In the genomic region with DNA sequence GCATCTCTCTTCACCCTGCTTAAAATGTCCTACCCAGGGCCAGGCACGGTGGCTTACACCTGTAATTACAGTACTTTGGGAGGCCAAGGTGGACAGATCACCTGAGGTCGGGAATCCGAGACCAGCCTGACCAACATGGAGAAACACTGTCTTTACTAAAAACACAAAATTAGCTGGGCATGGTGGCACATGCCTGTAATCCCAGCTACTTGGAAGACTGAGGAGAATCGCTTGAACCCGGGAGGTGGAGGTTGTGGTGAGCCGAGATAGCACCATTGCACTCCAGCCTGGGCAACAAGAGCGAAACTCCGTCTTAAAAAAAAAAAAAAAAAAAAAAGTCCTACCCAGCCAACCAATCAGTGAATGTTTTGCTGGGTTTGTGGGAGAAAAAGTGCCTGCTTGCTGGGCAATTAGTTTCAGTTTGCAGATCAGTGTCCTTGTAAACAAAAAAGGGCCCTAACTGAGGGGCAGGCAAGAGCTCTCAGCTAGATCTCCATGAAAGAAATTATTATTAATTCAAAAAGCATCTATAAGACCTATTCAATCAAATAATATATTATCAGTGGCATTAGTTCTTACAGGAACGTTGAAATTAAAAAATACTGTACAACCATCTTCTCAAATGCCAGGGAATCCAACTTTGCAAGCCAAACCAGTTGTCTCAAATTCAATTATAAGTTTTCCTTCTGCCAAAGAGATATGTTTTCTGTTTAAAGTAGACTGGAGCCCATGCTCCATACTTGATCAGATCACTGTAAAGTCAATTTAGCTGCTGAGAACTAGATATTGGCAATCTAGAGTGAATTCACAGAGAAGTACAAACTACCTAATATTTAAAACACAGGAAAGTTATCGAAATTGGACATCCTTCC, we compare ENCODE assay signal across 8 cellular contexts. TPM values are rescaled to one million over a fixed set of nuclear protein-coding genes. Genes with fewer than 3 reads are reported as not detected.
DNase-seq lines count a peak whose midpoint lies in the region; ATAC-seq and TF ChIP-seq lines count a peak whose summit lies in the region.

No MANE protein-coding gene starts in this region.

- CTCF ChIA-PET in IMR-90 (lab: Yijun Ruan, JAX) (interaction anchor here (0.6 kb wide), 2 partner anchors 20 to 88 kb away, joined by 3 to 6 read pairs; no protein-coding TSS in a partner anchor), activated B cell treated with CpG ODN at 0.5 μM for 24 hours (lab: Charles Lee) (no interaction called here)

- 0 out of 2 replicates have a peak overlapping the region, but pooled peaks have one; percentile 12 for H3K9ac ChIP-seq in IMR-90 (ENCODE audit: low read depth, low read length)

- no peak for TF ChIP-seq CTCF in C4-2B (conservative IDR thresholded peaks at IDR 0.05)
- no peak for TF ChIP-seq CTCF in IMR-90 (conservative IDR thresholded peaks at IDR 0.05; ENCODE audit: low read depth, low read length)
- no peak for TF ChIP-seq CTCF in activated B cell treated with CpG ODN at 0.5 μM for 24 hours (IDR thresholded peaks at IDR 0.05)
- no peak for TF ChIP-seq CTCF in fibroblast of villous mesenchyme (IDR thresholded peaks at IDR 0.05; ENCODE audit: insufficient read depth, low read depth, low read length)
- TF ChIP-seq CTCF in gastrocnemius medialis (IDR thresholded peaks at IDR 0.05 in 4 of 5, conservative IDR thresholded peaks at IDR 0.05 in 1 of 5): no peak
- no peak for TF ChIP-seq CTCF in lower leg skin (IDR thresholded peaks at IDR 0.05)

- no peak overlapping the region for H2BK20ac ChIP-seq in IMR-90 (ENCODE audit: low read depth, low read length)

- H2BK5ac ChIP-seq in IMR-90 (ENCODE audit: low read depth, low read length, poor library complexity, severe bottlenecking): no peak overlapping the region

- peak overlapping the region; percentile 86 for H3K27ac Mint-ChIP-seq in activated B cell treated with CpG ODN at 0.5 μM for 24 hours

- peak overlapping the region; percentile 11; the same call in 1 of the 2 replicates for H3K4ac ChIP-seq in IMR-90 (ENCODE audit: low read depth, low read length)

- no peak overlapping the region for H3K56ac ChIP-seq in IMR-90 (ENCODE audit: extremely low read depth, insufficient read depth, low read length)

- H3K4me1 Mint-ChIP-seq in activated B cell treated with CpG ODN at 0.5 μM for 24 hours: peaks cover 40% of the 10 kb centered on the region

- H4K91ac ChIP-seq in IMR-90 (ENCODE audit: insufficient read depth, low read depth, low read length): no peak overlapping the region

- H2AK9ac ChIP-seq in IMR-90 (replicated peaks; ENCODE audit: low read depth, low read length, poor library complexity): no peak overlapping the region

- intact Hi-C loops in IMR-90 (cut with micrococcal nuclease) (no loop called here), activated B cell treated with CpG ODN at 0.5 μM for 24 hours (cut with micrococcal nuclease) (loop anchor here (5.0 kb wide), 3 partner anchors 82 to 492 kb away; a partner anchor contains a TSS), gastrocnemius medialis (cut with DNase I; ENCODE audit: low total_unique reads) (loop anchor here (5.0 kb wide), 1 partner anchor 93 kb away; no protein-coding TSS in a partner anchor), lower leg skin (cut with DNase I; ENCODE audit: low total_unique reads) (loop anchor here (10.0 kb wide), 1 partner anchor 96 kb away; no protein-coding TSS in a partner anchor)

- no peak for TF ChIP-seq POLR2A in IMR-90 (IDR thresholded peaks at IDR 0.05; ENCODE audit: low read depth, low read length)
- TF ChIP-seq POLR2A in gastrocnemius medialis (IDR thresholded peaks at IDR 0.05): peak in 1 of 2 donors; percentile 49
- no peak for TF ChIP-seq POLR2A in lower leg skin (IDR thresholded peaks at IDR 0.05)

- H4K20me1 ChIP-seq in IMR-90 (ENCODE audit: insufficient read depth, low read length): no peaks in the 10 kb centered on the region

- peaks cover 12% of the 10 kb centered on the region for H3K4me1 ChIP-seq in IMR-90 (ENCODE audit: control insufficient read depth, insufficient read depth, low read length)
- peaks cover 36 to 42% of the 10 kb centered on the region in 2 donors for H3K4me1 ChIP-seq in gastrocnemius medialis

- H3K79me1 ChIP-seq in IMR-90 (ENCODE audit: low read depth in 1 of 2, low read length in 2 of 2): peaks cover 16 to 59% of the 10 kb centered on the region in 2 experiments; a peak in 3 of 4 replicates

- ATAC-seq in IMR-90 (ENCODE audit: low read depth) (no peak), activated B cell treated with CpG ODN at 0.5 μM for 24 hours (ENCODE audit: low read depth) (no peak), gastrocnemius medialis (peak; percentile 40 to 59), GM21786 (IDR thresholded peaks at IDR 0.05; ENCODE audit: unreplicated experiment) (no peak)

- H3K27me3 ChIP-seq in IMR-90 (ENCODE audit: control insufficient read depth, insufficient read depth, low read length) (no peaks in the 10 kb centered on the region), gastrocnemius medialis (no peaks in the 10 kb centered on the region)

- H3K9me3 ChIP-seq in IMR-90 (ENCODE audit: control insufficient read depth, insufficient read depth, low read length): no peaks in the 10 kb centered on the region
- H3K9me3 ChIP-seq in gastrocnemius medialis: no peaks in the 10 kb centered on the region

- H3K36me3 ChIP-seq in IMR-90 (ENCODE audit: control insufficient read depth, insufficient read depth, low read length): no peaks in the 10 kb centered on the region
- H3K36me3 ChIP-seq in gastrocnemius medialis: no peaks in the 10 kb centered on the region

- H3K18ac ChIP-seq in IMR-90 (ENCODE audit: low read depth, low read length): peak overlapping the region; percentile 1; the same call in 1 of the 2 replicates

- POLR2A ChIA-PET in IMR-90 (lab: Charles Lee; ENCODE audit: unreplicated experiment) (interaction anchor here (0.6 kb wide), 1 partner anchor 121 kb away, joined by 3 read pairs; no protein-coding TSS in a partner anchor), activated B cell treated with CpG ODN at 0.5 μM for 24 hours (lab: Charles Lee) (interaction anchor here (0.7 to 0.8 kb wide), 4 partner anchors 9 to 595 kb away, joined by 3 to 7 read pairs (median 4); no protein-coding TSS in a partner anchor)

- no peaks in the 10 kb centered on the region for H3K27me3 Mint-ChIP-seq in activated B cell treated with CpG ODN at 0.5 μM for 24 hours

- H3K4me3 ChIP-seq in IMR-90 (ENCODE audit: insufficient read depth, low read depth, low read length) (no peak overlapping the region), fibroblast of villous mesenchyme (ENCODE audit: low read depth, low read length) (peak overlapping the region; percentile 41), gastrocnemius medialis (peak overlapping the region; percentile 49 to 57 (median 54)), lower leg skin (ENCODE audit: low read depth, poor library complexity, severe bottlenecking) (no peak overlapping the region)

- dilution Hi-C loops in IMR-90 (cut with HindIII; ENCODE audit: low sequenced_read_pairs, unreplicated experiment): no loop called here

- H3K27ac ChIP-seq in C4-2B: peak overlapping the region; percentile 51
- peak overlapping the region; percentile 3; the same call in 1 of the 2 replicates for H3K27ac ChIP-seq in IMR-90 (ENCODE audit: insufficient read depth, low read length)
- peak overlapping the region; percentile 72 to 76 (median 74) for H3K27ac ChIP-seq in gastrocnemius medialis

- peak overlapping the region; percentile 82 for H3K4me3 Mint-ChIP-seq in activated B cell treated with CpG ODN at 0.5 μM for 24 hours

- H3K9me1 ChIP-seq in IMR-90 (ENCODE audit: insufficient read depth, low read length): peaks cover 3% of the 10 kb centered on the region; the same call in 1 of the 2 replicates

- H2AFZ ChIP-seq in IMR-90 (replicated peaks; ENCODE audit: low read length, poor library complexity): no peak overlapping the region

- no peaks in the 10 kb centered on the region for H3K9me3 Mint-ChIP-seq in activated B cell treated with CpG ODN at 0.5 μM for 24 hours

- 0 out of 2 replicates have a peak overlapping the region, but pooled peaks have one; percentile 5 for H4K5ac ChIP-seq in IMR-90 (ENCODE audit: low read depth, low read length)

- H2AK5ac ChIP-seq in IMR-90 (ENCODE audit: low read depth, low read length): no peak overlapping the region

- no peak overlapping the region; a peak in 1 of 4 replicates for H4K8ac ChIP-seq in IMR-90 (ENCODE audit: low read depth in 2 of 2, low read length in 2 of 2)

- no TSS peak for BruUV-seq in IMR-90 (replicated peaks; lab: Mats Ljungman, UMichigan)

- in situ Hi-C loops in IMR-90 (cut with MboI; ENCODE audit: low sequenced_read_pairs) (no loop called here), gastrocnemius medialis (cut with MboI; ENCODE audit: low sequenced_read_pairs in 4 of 4) (no loop called here)

- H3K23ac ChIP-seq in IMR-90 (ENCODE audit: low read depth, low read length): peak overlapping the region; percentile 31; the same call in 1 of the 2 replicates

- peaks cover 6% of the 10 kb centered on the region for H3K36me3 Mint-ChIP-seq in activated B cell treated with CpG ODN at 0.5 μM for 24 hours (ENCODE audit: low read depth)

- DNase-seq in IMR-90 (peak; percentile 39), activated B cell treated with CpG ODN at 0.5 μM for 24 hours (no peak), fibroblast of villous mesenchyme (ENCODE audit: low read depth) (peak; percentile 75), gastrocnemius medialis (peak; percentile 12 to 42), lower leg skin (ENCODE audit: low spot score in 2 of 2) (no peak), GOT3 (lab: John Stamatoyannopoulos, UW) (no peak)

- no peak overlapping the region for H3K14ac ChIP-seq in IMR-90 (replicated peaks; ENCODE audit: low read depth, low read length)

- H3K4me2 ChIP-seq in IMR-90 (ENCODE audit: low read depth, low read length): peak overlapping the region; percentile 82

- no peak overlapping the region for H2BK120ac ChIP-seq in IMR-90 (ENCODE audit: low read depth, low read length)

- WGBS in IMR-90 (ENCODE audit: extremely low coverage in 2 of 2, insufficient read length in 1 of 2), 2 experiments: 86% methylated on average over 1 of the region's 10 CpGs; no CpG with 5 or more reads in 1 of the 2 experiments
- 29 to 30% methylated on average over 10 of the region's 10 CpGs for whole genome bisulfite sequencing in lower leg skin, 2 donors

- H2BK15ac ChIP-seq in IMR-90 (ENCODE audit: low read depth, low read length): no peak overlapping the region

- no peak for TF ChIP-seq RAD21 in IMR-90 (IDR thresholded peaks at IDR 0.05; ENCODE audit: low read length)

TF ChIP-seq in IMR-90, 13 proteins besides CTCF, POLR2A, EP300 and RAD21 (continues in another document):
- TF ChIP-seq RFX5 (IDR thresholded peaks at IDR 0.05; ENCODE audit: low read depth, low read length) (no peak), CHD1 (IDR thresholded peaks at IDR 0.05; ENCODE audit: low read depth, low read length) (no peak), MAFK (IDR thresholded peaks at IDR 0.05; ENCODE audit: low read depth, low read length) (no peak), CEBPB (IDR thresholded peaks at IDR 0.05; ENCODE audit: low read depth, low read length) (no peak)

RNA-seq across cellular contexts. Expression of a gene that starts 3.9 kb away (rescaled TPM):
- total RNA-seq in IMR-90 (2012; rRNA removed) (3.4 and 4.7 TPM in 2 replicates), activated B cell treated with CpG ODN at 0.5 μM for 24 hours (8.5 and 9.0 TPM in 2 replicates), fibroblast of villous mesenchyme (4.3 and 5.5 TPM in 2 replicates), gastrocnemius medialis (10 to 100 TPM in 3 of 4 donors, 1 to 10 TPM in 1; 6.3 to 15.3 (median 13.5) TPM), lower leg skin (10 to 100 TPM; 49.0 to 59.0 (median 57.0) TPM)
- polyA plus RNA-seq in IMR-90 (2012; rRNA removed): 3.0 and 3.4 TPM in 2 replicates
- polyA plus RNA-seq in IMR-90 (2012; cell fraction: cytosol; rRNA removed): 1.4 and 1.7 TPM in 2 replicates
- 0.83 and 3.0 TPM in 2 replicates for polyA plus RNA-seq in IMR-90 (2012; cell fraction: nucleus; rRNA removed; ENCODE audit: low replicate concordance)

Comparison
In these comparisons a context has a peak if more than half of its experiments do, and no peak if none do; other contexts are left out.
1. H3K27ac ChIP-seq: peak in every context shown above with its lines; median percentile 74 in gastrocnemius medialis; 51 in C4-2B; 3 in IMR-90.
2. ATAC-seq: peak in gastrocnemius medialis (2 of 2); none in IMR-90 (single experiment), activated B cell treated with CpG ODN at 0.5 μM for 24 hours (single experiment) and GM21786 (single experiment).
3. DNase-seq: peak in IMR-90 (single experiment), fibroblast of villous mesenchyme (single experiment) and gastrocnemius medialis (2 of 2); none in activated B cell treated with CpG ODN at 0.5 μM for 24 hours (single experiment), lower leg skin (0 of 2) and GOT3 (single experiment).
4. H3K4me3 ChIP-seq: peak in fibroblast of villous mesenchyme (single experiment) and gastrocnemius medialis (4 of 4); none in IMR-90 (single experiment) and lower leg skin (single experiment).